Comparison of ENCODE assay signal across 1 cellular context in the genomic region with DNA sequence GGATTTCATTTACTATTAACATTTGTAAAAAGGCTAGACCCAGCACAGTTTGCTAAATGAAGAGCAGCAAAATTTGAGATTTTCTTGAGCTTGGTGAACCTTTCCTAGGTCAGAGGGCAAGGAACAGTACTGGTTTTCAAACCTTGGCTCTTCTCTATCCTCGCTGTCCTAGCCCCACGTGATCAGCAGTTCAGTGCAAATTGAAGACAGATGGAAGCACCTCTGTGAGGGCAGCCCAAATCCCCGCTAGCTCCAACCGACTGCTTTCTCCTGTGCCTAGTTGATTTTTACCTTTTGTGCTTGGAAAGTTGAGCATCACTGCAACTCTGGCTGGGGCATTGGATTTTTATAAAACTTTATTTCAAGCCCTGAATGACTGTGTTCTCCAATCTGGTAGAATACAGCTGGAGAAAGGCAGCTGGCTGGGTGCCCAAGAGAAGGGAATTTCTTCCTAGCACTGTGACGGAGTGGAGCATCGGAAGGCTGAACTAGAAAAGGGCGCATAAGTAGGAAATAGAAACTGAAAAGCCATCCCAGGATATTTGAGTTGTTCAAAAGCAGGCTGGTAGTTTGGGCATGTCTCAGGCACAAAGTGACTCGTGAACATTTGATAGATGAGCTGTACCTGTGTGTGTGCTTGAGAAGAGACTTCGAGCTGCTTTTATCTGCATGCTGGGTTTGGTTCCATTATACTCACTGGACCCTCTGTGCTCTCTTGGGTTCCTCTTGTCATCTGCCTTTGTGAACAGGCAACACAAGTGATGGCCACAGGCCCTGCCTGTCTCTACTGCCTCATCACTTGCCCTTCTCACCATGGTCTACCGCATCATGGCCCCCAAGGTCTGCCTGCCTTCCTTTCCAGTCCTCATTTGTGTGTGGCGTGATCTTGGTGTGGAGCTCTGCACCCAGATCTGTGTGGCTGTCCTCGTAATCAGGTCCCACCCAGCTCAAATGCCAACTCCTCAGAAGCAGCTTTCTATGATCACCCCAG.
TF ChIP-seq lines count a peak whose summit lies in the region.

No MANE protein-coding gene starts in this region.

TF ChIP-seq in K562, 482 proteins besides CTCF, POLR2A, EP300 and RAD21:
- TF ChIP-seq, protein P1, sequence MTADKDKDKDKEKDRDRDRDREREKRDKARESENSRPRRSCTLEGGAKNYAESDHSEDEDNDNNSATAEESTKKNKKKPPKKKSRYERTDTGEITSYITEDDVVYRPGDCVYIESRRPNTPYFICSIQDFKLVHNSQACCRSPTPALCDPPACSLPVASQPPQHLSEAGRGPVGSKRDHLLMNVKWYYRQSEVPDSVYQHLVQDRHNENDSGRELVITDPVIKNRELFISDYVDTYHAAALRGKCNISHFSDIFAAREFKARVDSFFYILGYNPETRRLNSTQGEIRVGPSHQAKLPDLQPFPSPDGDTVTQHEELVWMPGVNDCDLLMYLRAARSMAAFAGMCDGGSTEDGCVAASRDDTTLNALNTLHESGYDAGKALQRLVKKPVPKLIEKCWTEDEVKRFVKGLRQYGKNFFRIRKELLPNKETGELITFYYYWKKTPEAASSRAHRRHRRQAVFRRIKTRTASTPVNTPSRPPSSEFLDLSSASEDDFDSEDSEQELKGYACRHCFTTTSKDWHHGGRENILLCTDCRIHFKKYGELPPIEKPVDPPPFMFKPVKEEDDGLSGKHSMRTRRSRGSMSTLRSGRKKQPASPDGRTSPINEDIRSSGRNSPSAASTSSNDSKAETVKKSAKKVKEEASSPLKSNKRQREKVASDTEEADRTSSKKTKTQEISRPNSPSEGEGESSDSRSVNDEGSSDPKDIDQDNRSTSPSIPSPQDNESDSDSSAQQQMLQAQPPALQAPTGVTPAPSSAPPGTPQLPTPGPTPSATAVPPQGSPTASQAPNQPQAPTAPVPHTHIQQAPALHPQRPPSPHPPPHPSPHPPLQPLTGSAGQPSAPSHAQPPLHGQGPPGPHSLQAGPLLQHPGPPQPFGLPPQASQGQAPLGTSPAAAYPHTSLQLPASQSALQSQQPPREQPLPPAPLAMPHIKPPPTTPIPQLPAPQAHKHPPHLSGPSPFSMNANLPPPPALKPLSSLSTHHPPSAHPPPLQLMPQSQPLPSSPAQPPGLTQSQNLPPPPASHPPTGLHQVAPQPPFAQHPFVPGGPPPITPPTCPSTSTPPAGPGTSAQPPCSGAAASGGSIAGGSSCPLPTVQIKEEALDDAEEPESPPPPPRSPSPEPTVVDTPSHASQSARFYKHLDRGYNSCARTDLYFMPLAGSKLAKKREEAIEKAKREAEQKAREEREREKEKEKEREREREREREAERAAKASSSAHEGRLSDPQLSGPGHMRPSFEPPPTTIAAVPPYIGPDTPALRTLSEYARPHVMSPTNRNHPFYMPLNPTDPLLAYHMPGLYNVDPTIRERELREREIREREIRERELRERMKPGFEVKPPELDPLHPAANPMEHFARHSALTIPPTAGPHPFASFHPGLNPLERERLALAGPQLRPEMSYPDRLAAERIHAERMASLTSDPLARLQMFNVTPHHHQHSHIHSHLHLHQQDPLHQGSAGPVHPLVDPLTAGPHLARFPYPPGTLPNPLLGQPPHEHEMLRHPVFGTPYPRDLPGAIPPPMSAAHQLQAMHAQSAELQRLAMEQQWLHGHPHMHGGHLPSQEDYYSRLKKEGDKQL (CRISPR knock-in tag; IDR thresholded peaks at IDR 0.05; ENCODE audit: borderline replicate concordance): no peak
- TF ChIP-seq SREBF1 (IDR thresholded peaks at IDR 0.05; ENCODE audit: borderline replicate concordance, low read depth, low read length) (no peak), NFIC (IDR thresholded peaks at IDR 0.05) (peak; percentile 47; the same call in 1 of the 2 replicates), RAD51 (IDR thresholded peaks at IDR 0.05; ENCODE audit: borderline replicate concordance, low read depth) (peak; percentile 32; the same call in 1 of the 2 replicates), HLTF (IDR thresholded peaks at IDR 0.05) (no peak), SREBF2 (CRISPR knock-in tag; IDR thresholded peaks at IDR 0.05) (no peak), ELF2 (CRISPR knock-in tag; IDR thresholded peaks at IDR 0.05) (no peak)
- TF ChIP-seq, protein P2, sequence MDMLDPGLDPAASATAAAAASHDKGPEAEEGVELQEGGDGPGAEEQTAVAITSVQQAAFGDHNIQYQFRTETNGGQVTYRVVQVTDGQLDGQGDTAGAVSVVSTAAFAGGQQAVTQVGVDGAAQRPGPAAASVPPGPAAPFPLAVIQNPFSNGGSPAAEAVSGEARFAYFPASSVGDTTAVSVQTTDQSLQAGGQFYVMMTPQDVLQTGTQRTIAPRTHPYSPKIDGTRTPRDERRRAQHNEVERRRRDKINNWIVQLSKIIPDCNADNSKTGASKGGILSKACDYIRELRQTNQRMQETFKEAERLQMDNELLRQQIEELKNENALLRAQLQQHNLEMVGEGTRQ (CRISPR knock-in tag; IDR thresholded peaks at IDR 0.05): peak; percentile 72
- TF ChIP-seq, protein P3, sequence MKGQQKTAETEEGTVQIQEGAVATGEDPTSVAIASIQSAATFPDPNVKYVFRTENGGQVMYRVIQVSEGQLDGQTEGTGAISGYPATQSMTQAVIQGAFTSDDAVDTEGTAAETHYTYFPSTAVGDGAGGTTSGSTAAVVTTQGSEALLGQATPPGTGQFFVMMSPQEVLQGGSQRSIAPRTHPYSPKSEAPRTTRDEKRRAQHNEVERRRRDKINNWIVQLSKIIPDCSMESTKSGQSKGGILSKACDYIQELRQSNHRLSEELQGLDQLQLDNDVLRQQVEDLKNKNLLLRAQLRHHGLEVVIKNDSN (CRISPR knock-in tag; IDR thresholded peaks at IDR 0.05): peak; percentile 48
- TF ChIP-seq, protein P4, sequence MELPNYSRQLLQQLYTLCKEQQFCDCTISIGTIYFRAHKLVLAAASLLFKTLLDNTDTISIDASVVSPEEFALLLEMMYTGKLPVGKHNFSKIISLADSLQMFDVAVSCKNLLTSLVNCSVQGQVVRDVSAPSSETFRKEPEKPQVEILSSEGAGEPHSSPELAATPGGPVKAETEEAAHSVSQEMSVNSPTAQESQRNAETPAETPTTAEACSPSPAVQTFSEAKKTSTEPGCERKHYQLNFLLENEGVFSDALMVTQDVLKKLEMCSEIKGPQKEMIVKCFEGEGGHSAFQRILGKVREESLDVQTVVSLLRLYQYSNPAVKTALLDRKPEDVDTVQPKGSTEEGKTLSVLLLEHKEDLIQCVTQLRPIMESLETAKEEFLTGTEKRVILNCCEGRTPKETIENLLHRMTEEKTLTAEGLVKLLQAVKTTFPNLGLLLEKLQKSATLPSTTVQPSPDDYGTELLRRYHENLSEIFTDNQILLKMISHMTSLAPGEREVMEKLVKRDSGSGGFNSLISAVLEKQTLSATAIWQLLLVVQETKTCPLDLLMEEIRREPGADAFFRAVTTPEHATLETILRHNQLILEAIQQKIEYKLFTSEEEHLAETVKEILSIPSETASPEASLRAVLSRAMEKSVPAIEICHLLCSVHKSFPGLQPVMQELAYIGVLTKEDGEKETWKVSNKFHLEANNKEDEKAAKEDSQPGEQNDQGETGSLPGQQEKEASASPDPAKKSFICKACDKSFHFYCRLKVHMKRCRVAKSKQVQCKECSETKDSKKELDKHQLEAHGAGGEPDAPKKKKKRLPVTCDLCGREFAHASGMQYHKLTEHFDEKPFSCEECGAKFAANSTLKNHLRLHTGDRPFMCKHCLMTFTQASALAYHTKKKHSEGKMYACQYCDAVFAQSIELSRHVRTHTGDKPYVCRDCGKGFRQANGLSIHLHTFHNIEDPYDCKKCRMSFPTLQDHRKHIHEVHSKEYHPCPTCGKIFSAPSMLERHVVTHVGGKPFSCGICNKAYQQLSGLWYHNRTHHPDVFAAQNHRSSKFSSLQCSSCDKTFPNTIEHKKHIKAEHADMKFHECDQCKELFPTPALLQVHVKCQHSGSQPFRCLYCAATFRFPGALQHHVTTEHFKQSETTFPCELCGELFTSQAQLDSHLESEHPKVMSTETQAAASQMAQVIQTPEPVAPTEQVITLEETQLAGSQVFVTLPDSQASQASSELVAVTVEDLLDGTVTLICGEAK (IDR thresholded peaks at IDR 0.05): 0 out of 2 replicates have a peak, but pooled peaks have one; percentile 24
- TF ChIP-seq, protein P4 (CRISPR knock-in tag; IDR thresholded peaks at IDR 0.05): no peak
